8 cellular contexts compared by ENCODE assay signal in genomic region chr6:97437087-97437486, GRCh38.
A peak's percentile ranks its signal among the peaks of the same experiment; 100 is the strongest.
DNase-seq lines count a peak whose midpoint lies in the region; ATAC-seq and TF ChIP-seq lines count a peak whose summit lies in the region.

No MANE protein-coding gene starts in this region.

- no peak overlapping the region for H3K4me2 ChIP-seq in SK-N-SH
- H3K4me2 ChIP-seq in hepatocyte, result no peak overlapping the region

- H3K9me2 ChIP-seq in SK-N-SH, result no peaks in the 10 kb centered on the region
- no peaks in the 10 kb centered on the region for H3K9me2 ChIP-seq in hepatocyte (replicated peaks; ENCODE audit: insufficient read depth)

- POLR2A ChIA-PET in SK-N-SH (lab: Yijun Ruan, JAX), result no interaction called here

- TF ChIP-seq RAD21 in SK-N-SH (IDR thresholded peaks at IDR 0.05; ENCODE audit: low read length), result peak; percentile 59; the same call in 1 of the 2 replicates

- H3K9me3 ChIP-seq in SK-N-SH, result no peaks in the 10 kb centered on the region
- H3K9me3 ChIP-seq in hepatocyte (ENCODE audit: low read depth), result no peaks in the 10 kb centered on the region

- TF ChIP-seq CTCF in SK-N-SH (IDR thresholded peaks at IDR 0.05), result peak; percentile 85
- TF ChIP-seq CTCF in hepatocyte (IDR thresholded peaks at IDR 0.05; ENCODE audit: poor library complexity), result peak; percentile 65

- H3F3A ChIP-seq in SK-N-SH (replicated peaks; ENCODE audit: insufficient read depth), result no peaks in the 10 kb centered on the region

- ATAC-seq in HG03095 (IDR thresholded peaks at IDR 0.05; ENCODE audit: unreplicated experiment), result peak; percentile 49

- H4K20me1 ChIP-seq in SK-N-SH (ENCODE audit: insufficient read depth) (no peaks in the 10 kb centered on the region), hepatocyte (ENCODE audit: insufficient read depth, poor library complexity, severe bottlenecking) (no peaks in the 10 kb centered on the region)

- WGBS in SK-N-SH (ENCODE audit: low lambda C conversion rate), result 14% methylated on average over 3 of the region's 3 CpGs
- 16% methylated on average over 3 of the region's 3 CpGs for WGBS in hepatocyte (ENCODE audit: low lambda C conversion rate, missing lambda C conversion rate)

- CTCF ChIA-PET in SK-N-SH (lab: Yijun Ruan, JAX), result interaction anchor here (0.6 to 3.2 kb wide), 29 partner anchors 9 to 1683 kb away, joined by 3 to 16 read pairs (median 3); no protein-coding TSS in a partner anchor

- no peak overlapping the region for H3K27ac ChIP-seq in SK-N-SH (ENCODE audit: low read depth in 2 of 2, low read length in 1 of 2)
- H3K27ac ChIP-seq in hepatocyte, result no peak overlapping the region

- H2AFZ ChIP-seq in SK-N-SH (ENCODE audit: low read depth), result no peak overlapping the region
- H2AFZ ChIP-seq in hepatocyte, result no peak overlapping the region

- H3K27me3 ChIP-seq in SK-N-SH (ENCODE audit: insufficient read depth) (no peaks in the 10 kb centered on the region), hepatocyte (no peaks in the 10 kb centered on the region)

- no peaks in the 10 kb centered on the region for H3K79me2 ChIP-seq in SK-N-SH (ENCODE audit: insufficient read depth)
- H3K79me2 ChIP-seq in hepatocyte, result no peaks in the 10 kb centered on the region

- TF ChIP-seq EP300 in SK-N-SH (IDR thresholded peaks at IDR 0.05; ENCODE audit: borderline replicate concordance in 1 of 2, low read depth in 1 of 2, low read length in 1 of 2), result no peak

- H3K4me3 ChIP-seq in SK-N-SH (ENCODE audit: low read depth in 2 of 2, low read length in 1 of 2) (peak overlapping the region in 1 of 2 experiments; percentile 5; a peak in 1 of 4 replicates), hepatocyte (no peak overlapping the region)

- peak; percentile 4 to 55 for DNase-seq in NCI-H446 (lab: John Stamatoyannopoulos, UW)
- DNase-seq in NCI-H446 treated with DMSO at 0.1 percent for 48 hours (lab: John Stamatoyannopoulos, UW), result no peak
- DNase-seq in SK-N-SH, result peak; percentile 42
- peak; percentile 24 for DNase-seq in hepatocyte (ENCODE audit: low spot score)
- DNase-seq in NCI-H187 treated with DMSO at 0.1 percent for 48 hours (lab: John Stamatoyannopoulos, UW), result no peak
- DNase-seq in stimulated activated CD4-positive, alpha-beta T cell treated with anti-CD3 and anti-CD28 coated beads, Interleukin-4, amount 100 ng/mL, for 4 hours, result no peak
- DNase-seq in NCI-H345 (lab: John Stamatoyannopoulos, UW), result no peak

- H3K36me3 ChIP-seq in SK-N-SH (replicated peaks in 1 of 2; ENCODE audit: control insufficient read depth in 1 of 2, insufficient read depth in 2 of 2, low read length in 1 of 2), result no peaks in the 10 kb centered on the region
- no peaks in the 10 kb centered on the region for H3K36me3 ChIP-seq in hepatocyte (replicated peaks; ENCODE audit: insufficient read depth, low read depth)

- H3K4me1 ChIP-seq in SK-N-SH (ENCODE audit: control insufficient read depth in 1 of 2, insufficient read depth in 2 of 2, low read depth in 1 of 2, low read length in 1 of 2) (no peaks in the 10 kb centered on the region; a peak in 2 of 4 replicates), hepatocyte (ENCODE audit: insufficient read depth) (no peaks in the 10 kb centered on the region)

- H3K9ac ChIP-seq in SK-N-SH, result no peak overlapping the region

TF ChIP-seq in SK-N-SH, 30 proteins besides CTCF, POLR2A, EP300 and RAD21:
- TF ChIP-seq SMC3 (IDR thresholded peaks at IDR 0.05; ENCODE audit: low read depth, low read length) (peak; percentile 32), JUND (IDR thresholded peaks at IDR 0.05) (no peak), MXI1 (IDR thresholded peaks at IDR 0.05; ENCODE audit: low read depth, low read length) (no peak), NFIC (IDR thresholded peaks at IDR 0.05; ENCODE audit: borderline replicate concordance) (no peak), ZBTB33 (IDR thresholded peaks at IDR 0.05; ENCODE audit: borderline replicate concordance, low read depth) (no peak), EZH2phosphoT487 (IDR thresholded peaks at IDR 0.05; ENCODE audit: borderline replicate concordance, low read depth) (no peak), CHD2 (IDR thresholded peaks at IDR 0.05; ENCODE audit: low read length, partially characterized antibody) (no peak)
TF ChIP-seq in SK-N-SH: peak in this region for 1.

Comparison
In these comparisons a context has a peak if more than half of its experiments do, and no peak if none do; other contexts are left out.
1. DNase-seq: peak in NCI-H446 (2 of 2), SK-N-SH (single experiment) and hepatocyte (single experiment); none in NCI-H446 treated with DMSO at 0.1 percent for 48 hours (single experiment), NCI-H187 treated with DMSO at 0.1 percent for 48 hours (single experiment), stimulated activated CD4-positive, alpha-beta T cell treated with anti-CD3 and anti-CD28 coated beads, Interleukin-4, amount 100 ng/mL, for 4 hours (0 of 2) and NCI-H345 (single experiment).